ENCODE assay signal across 1 cellular context in the genomic region with DNA sequence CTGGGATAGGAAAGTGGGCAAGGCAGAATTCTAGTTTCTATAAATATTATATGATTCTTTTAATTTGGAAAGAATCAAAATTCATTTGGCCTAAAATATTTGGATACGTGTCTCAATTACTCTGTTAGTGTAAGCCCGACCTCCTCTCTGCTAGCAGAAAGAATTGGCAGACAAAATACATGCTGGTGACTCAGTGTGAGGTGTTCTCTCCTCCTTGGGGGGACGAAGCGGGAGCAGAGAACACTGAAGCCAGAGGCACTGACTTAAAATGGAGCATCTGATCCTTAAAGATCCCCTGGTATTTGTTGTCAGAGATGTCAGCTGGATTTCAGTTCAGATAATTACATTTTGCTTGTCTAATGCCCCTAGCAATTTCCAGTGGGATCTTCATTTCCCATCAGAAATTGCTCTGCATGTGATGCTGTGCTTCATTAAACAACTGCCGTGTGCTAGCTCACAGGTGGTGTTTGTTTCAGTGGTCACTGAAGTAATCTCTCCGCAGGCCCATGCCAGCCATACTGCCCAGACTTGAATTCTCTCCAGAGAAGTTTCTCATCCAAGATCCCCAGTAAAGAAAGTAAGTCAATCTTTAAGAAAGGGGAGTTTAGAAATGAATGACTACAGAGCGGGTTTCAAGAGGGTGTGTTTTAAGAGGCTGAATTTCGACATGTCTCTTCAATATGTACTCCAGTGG.
TF ChIP-seq lines count a peak whose summit lies in the region.

No MANE protein-coding gene starts in this region.

TF ChIP-seq in SK-N-SH, 30 proteins besides CTCF, POLR2A, EP300 and RAD21 (continued from another document):
- no peak for TF ChIP-seq GATA2 (CRISPR knock-in tag; IDR thresholded peaks at IDR 0.05)
